1 cellular context compared by ENCODE assay signal in the genomic region with DNA sequence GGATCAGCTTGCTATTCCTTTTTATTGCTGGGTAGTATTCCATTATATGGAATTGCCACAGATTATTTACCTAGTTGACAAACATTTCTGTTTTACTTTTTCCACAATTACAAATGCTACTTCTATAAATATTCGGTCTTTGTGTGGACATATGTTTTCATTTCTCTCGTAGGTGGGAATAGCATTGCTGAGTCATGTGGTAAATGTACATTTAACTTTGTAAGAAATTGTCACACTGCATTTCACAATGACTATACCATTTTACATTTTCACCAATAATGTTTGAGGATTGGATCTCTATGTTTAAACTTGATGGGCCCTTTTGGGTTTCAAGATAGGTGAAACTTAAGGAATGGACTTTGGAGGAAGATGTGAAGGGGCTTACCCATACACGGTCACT.
TF ChIP-seq lines count a peak whose summit lies in the region.

No MANE protein-coding gene starts in this region.

TF ChIP-seq in WTC11, 78 proteins besides CTCF, POLR2A, EP300 and RAD21 (continued from another document):
- TF ChIP-seq CREB1 (CRISPR knock-in tag; IDR thresholded peaks at IDR 0.05) (no peak), CREM (CRISPR knock-in tag; IDR thresholded peaks at IDR 0.05) (no peak)
